8 cellular contexts compared by ENCODE assay signal in genomic region chr7:100428967-100429636, GRCh38. TPM values are rescaled to one million over a fixed set of nuclear protein-coding genes. Genes with fewer than 3 reads are reported as not detected.
DNase-seq lines count a peak whose midpoint lies in the region; ATAC-seq and TF ChIP-seq lines count a peak whose summit lies in the region.

No MANE protein-coding gene starts in this region.

- H3K4me3 ChIP-seq in BE2C (ENCODE audit: low read depth, low read length), result peak overlapping the region; percentile 81

- no peak for TF ChIP-seq CTCF in BE2C (IDR thresholded peaks at IDR 0.05; ENCODE audit: low read depth, low read length)

- no peaks in the 10 kb centered on the region for H3K27me3 ChIP-seq in BE2C

- H3K36me3 ChIP-seq in BE2C, result peaks cover 29% of the 10 kb centered on the region

- H3K9me3 ChIP-seq in BE2C, result no peaks in the 10 kb centered on the region

- H3K4me1 ChIP-seq in BE2C, result no peaks in the 10 kb centered on the region

- intact Hi-C loops in left colon (cut with DNase I, micrococcal nuclease), result no loop called here

- ATAC-seq in GM19328 (IDR thresholded peaks at IDR 0.05; ENCODE audit: unreplicated experiment) (peak; percentile 49), HG03469 (IDR thresholded peaks at IDR 0.05; ENCODE audit: unreplicated experiment) (peak; percentile 27), left colon (peak; percentile 75)

- DNase-seq in BE2C (peak; percentile 100), NCI-H69 (lab: John Stamatoyannopoulos, UW) (peak; percentile 100), cortex of kidney (lab: John Stamatoyannopoulos, UW) (peak; percentile 90), left colon (peak; percentile 100)
- DNase-seq in activated CD4-positive, alpha-beta T cell treated with anti-CD3 and anti-CD28 coated beads, Interleukin-2, amount 50 U/mL, for 1 hour, result peak; percentile 100
- peak; percentile 100 for DNase-seq in stimulated activated CD4-positive, alpha-beta T cell treated with anti-CD3 and anti-CD28 coated beads, Interleukin-1b, Interleukin-23, amount 100 ng/mL, for 4 hours (ENCODE audit: low read depth in 2 of 2)

RNA-seq across cellular contexts. Expression of gene MEPCE, which starts 0.5 kb away (rescaled TPM):
- polyA plus RNA-seq in BE2C (2012; ENCODE audit: insufficient read depth, insufficient read length, low read depth), result 78.8 TPM
- total RNA-seq in left colon, result 10 to 100 TPM; 27.4 to 30.2 TPM

RNA-seq across cellular contexts. Expression of gene ZCWPW1, which starts 0.6 kb away (rescaled TPM):
- 1.0 TPM for polyA plus RNA-seq in BE2C (2012; ENCODE audit: insufficient read depth, insufficient read length, low read depth)
- total RNA-seq in left colon, result 1 to 10 TPM; 1.2 to 1.6 TPM

RNA-seq across cellular contexts. Expression of gene PPP1R35, which starts 7.2 kb away (rescaled TPM):
- polyA plus RNA-seq in BE2C (2012; ENCODE audit: insufficient read depth, insufficient read length, low read depth), result 138 TPM
- 10 to 100 TPM; 32.6 to 35.3 TPM for total RNA-seq in left colon

RNA-seq across cellular contexts. Expression of gene SPACDR, which starts 35.0 kb away (rescaled TPM):
- 0.45 TPM for polyA plus RNA-seq in BE2C (2012; ENCODE audit: insufficient read depth, insufficient read length, low read depth)
- under 1 TPM; 0.31 to 0.39 TPM for total RNA-seq in left colon

RNA-seq across cellular contexts. Expression of gene TSC22D4, which starts 49.9 kb away (rescaled TPM):
- polyA plus RNA-seq in BE2C (2012; ENCODE audit: insufficient read depth, insufficient read length, low read depth), result 239 TPM
- total RNA-seq in left colon, result 10 to 100 TPM; 45.9 to 57.2 TPM

Comparison
In these comparisons a context has a peak if more than half of its experiments do, and no peak if none do; other contexts are left out.
1. Peak in every context shown above with its lines: DNase-seq, ATAC-seq and H3K4me3 ChIP-seq.